9 cellular contexts compared by ENCODE assay signal in the genomic region with DNA sequence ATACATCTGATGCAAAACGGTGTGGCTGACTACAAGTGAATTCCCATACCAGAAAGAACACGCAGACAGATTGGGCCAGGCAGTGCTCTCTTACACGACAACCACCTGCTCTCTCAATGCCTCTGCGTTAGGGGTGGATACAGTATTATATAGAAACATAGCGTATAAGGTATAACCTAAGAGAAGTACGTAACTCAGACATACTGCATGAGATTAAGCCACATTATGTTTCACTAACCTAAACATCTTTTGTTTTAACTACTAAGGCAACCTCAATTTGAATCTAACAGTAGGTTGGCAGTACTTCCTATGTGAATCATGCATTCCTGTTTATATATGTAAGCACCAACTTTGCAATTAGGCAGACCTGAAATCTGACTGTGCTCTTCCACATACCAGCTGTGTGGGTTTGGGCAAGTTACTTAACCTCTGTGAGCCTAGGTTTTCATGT. TPM values are rescaled to one million over a fixed set of nuclear protein-coding genes. Genes with fewer than 3 reads are reported as not detected.
A peak's percentile ranks its signal among the peaks of the same experiment; 100 is the strongest.
DNase-seq lines count a peak whose midpoint lies in the region; ATAC-seq and TF ChIP-seq lines count a peak whose summit lies in the region.
"Had no signal": no experiment of that assay in that cellular context is flagged by ENCODE, and none has a peak within 500 bp of the region (broad histone marks: within the 10 kb centered on the region; RNA-seq: fewer than 3 reads in every experiment).

No MANE protein-coding gene starts in this region.

- no peaks in the 10 kb centered on the region for H3K9me3 ChIP-seq in T-helper 17 cell (ENCODE audit: control insufficient read depth, low read length, poor library complexity, severe bottlenecking)

- H3K4me3 Mint-ChIP-seq in T-helper 17 cell, result no peak overlapping the region

- H3K36me3 Mint-ChIP-seq in T-helper 17 cell (ENCODE audit: low read depth), result peaks cover 3% of the 10 kb centered on the region

- no peak overlapping the region for H3K4me3 ChIP-seq in astrocyte of the cerebellum (ENCODE audit: low read depth, low read length)

- peaks cover 85% of the 10 kb centered on the region for H3K27me3 Mint-ChIP-seq in T-helper 17 cell

- H3K27ac Mint-ChIP-seq in T-helper 17 cell, result no peak overlapping the region

- H3K4me1 Mint-ChIP-seq in T-helper 17 cell, result no peaks in the 10 kb centered on the region

- no peak for TF ChIP-seq CTCF in astrocyte of the cerebellum (IDR thresholded peaks at IDR 0.05; ENCODE audit: low read depth, low read length, missing control alignments)
- TF ChIP-seq CTCF in omental fat pad (IDR thresholded peaks at IDR 0.05), result no peak

- in situ Hi-C loops in astrocyte of the cerebellum (cut with HindIII; ENCODE audit: low sequenced_read_pairs), result no loop called here

- ATAC-seq in omental fat pad (ENCODE audit: low FRiP score), result no peak
- ATAC-seq in T-helper 17 cell, result no peak

- peak; percentile 13 for DNase-seq in DMS53 (lab: John Stamatoyannopoulos, UW)
- DNase-seq in DMS53 treated with DMSO at 0.1 percent for 48 hours (lab: John Stamatoyannopoulos, UW; ENCODE audit: unreplicated experiment), result no peak
- DNase-seq in NCI-H226, result peak; percentile 67
- DNase-seq in astrocyte of the cerebellum (ENCODE audit: low read depth), result peak; percentile 55
- DNase-seq in renal cortical epithelial cell (ENCODE audit: low read depth), result peak; percentile 72
- no peak for DNase-seq in omental fat pad (ENCODE audit: low spot score)
- no peak for DNase-seq in T-helper 17 cell
- DNase-seq in cerebellar nuclear complex (lab: John Stamatoyannopoulos, UW), result no peak
- DNase-seq: NCI-H1048 had no signal

RNA-seq across cellular contexts. Expression of gene COA6, which starts 58.1 kb away (rescaled TPM):
- total RNA-seq in renal cortical epithelial cell (11.5 and 24.0 TPM in 2 replicates), omental fat pad (10 to 100 TPM; 15.3 to 21.8 (median 15.8) TPM), T-helper 17 cell (10 to 100 TPM; 11.3 to 14.0 TPM)

Comparison
In these comparisons a context has a peak if more than half of its experiments do, and no peak if none do; other contexts are left out.
1. DNase-seq: peak in DMS53 (single experiment), NCI-H226 (single experiment), astrocyte of the cerebellum (single experiment) and renal cortical epithelial cell (single experiment); none in DMS53 treated with DMSO at 0.1 percent for 48 hours (single experiment), omental fat pad (single experiment), T-helper 17 cell (0 of 3) and cerebellar nuclear complex (0 of 2).